ENCODE assay signal across 25 cellular contexts in the genomic region with DNA sequence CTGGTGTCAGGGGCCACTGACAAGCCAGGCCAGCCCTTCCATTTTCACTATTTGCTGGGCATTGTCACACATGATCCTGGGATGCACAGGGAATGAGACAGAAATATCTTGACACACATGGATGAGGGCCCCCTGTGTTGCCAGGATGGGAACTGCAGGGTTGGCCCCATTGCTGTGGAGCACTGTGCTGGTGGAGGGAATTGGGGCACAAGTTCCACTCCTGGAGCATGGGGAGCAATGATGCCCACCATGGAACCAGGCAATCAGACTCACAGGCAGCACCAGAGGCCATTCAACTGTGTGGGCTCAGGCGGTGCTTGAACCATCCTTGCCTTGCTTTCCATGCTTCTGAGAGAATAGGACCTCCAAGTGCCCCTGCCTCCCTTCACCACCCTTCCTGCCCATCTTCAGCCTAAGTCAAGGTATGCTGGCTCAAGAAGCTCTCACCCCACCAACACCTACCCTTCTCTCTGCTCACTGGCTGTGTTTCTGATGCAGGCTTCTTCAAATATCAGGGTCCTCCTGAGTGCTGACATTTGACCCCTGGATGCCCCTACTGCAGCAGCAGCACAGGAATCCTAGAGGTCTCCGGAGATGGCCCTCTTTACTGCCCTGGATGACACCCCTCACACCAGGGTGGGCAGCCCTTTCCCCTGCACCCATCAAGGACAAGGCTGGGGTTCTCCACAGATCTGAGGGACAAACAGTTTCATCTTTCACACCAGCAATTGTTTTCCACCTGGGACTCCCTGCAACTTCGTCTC. TPM values are rescaled to one million over a fixed set of nuclear protein-coding genes. Genes with fewer than 3 reads are reported as not detected.
DNase-seq lines count a peak whose midpoint lies in the region; ATAC-seq and TF ChIP-seq lines count a peak whose summit lies in the region.
"Had no signal": no experiment of that assay in that cellular context is flagged by ENCODE, and none has a peak within 500 bp of the region (broad histone marks: within the 10 kb centered on the region; RNA-seq: fewer than 3 reads in every experiment).

No MANE protein-coding gene starts in this region.

- no peak overlapping the region for H3K27ac ChIP-seq in HEK293 (ENCODE audit: extremely low read depth, low read depth, low read length)
- H3K27ac ChIP-seq: testis, uterus had no signal

- no peak for TF ChIP-seq CTCF in HEK293 (tag by site-specific recombination; IDR thresholded peaks at IDR 0.05)
- no peak for TF ChIP-seq CTCF in endothelial cell (IDR thresholded peaks at IDR 0.05; ENCODE audit: unreplicated experiment)

- no peak overlapping the region for H3K4me3 Mint-ChIP-seq in activated T-cell treated with anti-CD3 and anti-CD28 coated beads, Interleukin-2, amount 50 U/mL, for 4 hours
- peak overlapping the region; percentile 79 for H3K4me3 Mint-ChIP-seq in endothelial cell (ENCODE audit: unreplicated experiment)
- H3K4me3 Mint-ChIP-seq: activated CD4-positive, alpha-beta T cell treated with anti-CD3 and anti-CD28 coated beads, Interleukin-2, amount 10 ng/mL, durations not matched to agents 24 days and 14 days; activated T-cell treated with anti-CD3 and anti-CD28 coated beads, Interleukin-2, amount 50 U/mL, for 72 hours had no signal

- peaks cover 11% of the 10 kb centered on the region for H3K9me3 Mint-ChIP-seq in activated T-cell treated with anti-CD3 and anti-CD28 coated beads, Interleukin-2, amount 50 U/mL, for 4 hours
- no peaks in the 10 kb centered on the region for H3K9me3 Mint-ChIP-seq in endothelial cell (ENCODE audit: unreplicated experiment)

- H3K36me3 Mint-ChIP-seq in activated T-cell treated with anti-CD3 and anti-CD28 coated beads, Interleukin-2, amount 50 U/mL, for 4 hours (ENCODE audit: insufficient read depth): no peaks in the 10 kb centered on the region
- H3K36me3 Mint-ChIP-seq in endothelial cell (ENCODE audit: low read depth, unreplicated experiment): peaks cover 5% of the 10 kb centered on the region

- no peaks in the 10 kb centered on the region for H3K27me3 Mint-ChIP-seq in activated T-cell treated with anti-CD3 and anti-CD28 coated beads, Interleukin-2, amount 50 U/mL, for 4 hours (ENCODE audit: low read depth)
- peaks cover 13% of the 10 kb centered on the region for H3K27me3 Mint-ChIP-seq in endothelial cell (ENCODE audit: unreplicated experiment)

- no peaks in the 10 kb centered on the region for H3K36me3 ChIP-seq in HEK293 (ENCODE audit: control insufficient read depth in 2 of 2, insufficient read depth in 1 of 2, low read length in 2 of 2)
- H3K36me3 ChIP-seq: uterus had no signal

- POLR2A ChIA-PET in HEK293 (lab: Yijun Ruan, JAX): no interaction called here

- H3K4me1 ChIP-seq in HEK293 (ENCODE audit: control insufficient read depth, insufficient read depth, low read length): no peaks in the 10 kb centered on the region
- H3K4me1 ChIP-seq: uterus had no signal

- DNase-seq in activated T-cell treated with anti-CD3 and anti-CD28 coated beads, Interleukin-2, amount 50 U/mL, for 1 hour: peak; percentile 9
- DNase-seq in activated T-cell treated with anti-CD3 and anti-CD28 coated beads, Interleukin-2, amount 50 U/mL, for 4 hours: no peak
- DNase-seq in endothelial cell (ENCODE audit: low spot score) (no peak), sciatic nerve (ENCODE audit: low spot score) (peak; percentile 37), cortex of kidney (lab: John Stamatoyannopoulos, UW) (no peak), NCI-H226 (no peak), NCI-H748 treated with DMSO at 0.1 percent for 48 hours (lab: John Stamatoyannopoulos, UW) (no peak)
- DNase-seq: activated CD4-positive, alpha-beta T cell treated with anti-CD3 and anti-CD28 coated beads, Interleukin-2, amount 10 ng/mL, durations not matched to agents 24 days and 14 days; activated T-cell treated with anti-CD3 and anti-CD28 coated beads, Interleukin-2, amount 50 U/mL, for 72 hours; anterior cingulate cortex; NCI-H1092; NCI-H187; SIG-M5; testis had no signal

- CTCF ChIA-PET in HEK293 (lab: Yijun Ruan, JAX): interaction anchor here (0.7 kb wide), 1 partner anchor 199 kb away, joined by 4 read pairs; no protein-coding TSS in a partner anchor

- intact Hi-C loops in sciatic nerve (cut with DNase I): no loop called here

- peaks cover 2% of the 10 kb centered on the region for H3K4me1 Mint-ChIP-seq in activated T-cell treated with anti-CD3 and anti-CD28 coated beads, Interleukin-2, amount 50 U/mL, for 4 hours (ENCODE audit: low read depth)
- H3K4me1 Mint-ChIP-seq in endothelial cell (ENCODE audit: unreplicated experiment): peaks cover 10% of the 10 kb centered on the region
- H3K4me1 Mint-ChIP-seq: activated CD4-positive, alpha-beta T cell treated with anti-CD3 and anti-CD28 coated beads, Interleukin-2, amount 10 ng/mL, durations not matched to agents 24 days and 14 days had no signal

- no peak overlapping the region for H3K27ac Mint-ChIP-seq in endothelial cell (ENCODE audit: unreplicated experiment)
- H3K27ac Mint-ChIP-seq: activated CD4-positive, alpha-beta T cell treated with anti-CD3 and anti-CD28 coated beads, Interleukin-2, amount 10 ng/mL, durations not matched to agents 24 days and 14 days; activated naive CD4-positive, alpha-beta T cell treated with anti-CD3 and anti-CD28 coated beads, Interleukin-2, amount 50 U/mL, for 72 hours; activated T-cell treated with anti-CD3 and anti-CD28 coated beads, Interleukin-2, amount 50 U/mL, for 72 hours had no signal

- H3K4me3 ChIP-seq in HEK293 (ENCODE audit: low read depth, low read length): no peak overlapping the region
- H3K4me3 ChIP-seq: testis, uterus had no signal

- H3K9me3 ChIP-seq in HEK293 (ENCODE audit: control insufficient read depth, insufficient read depth, low read depth, low read length): no peaks in the 10 kb centered on the region
- H3K9me3 ChIP-seq: testis had no signal

- no peak for ATAC-seq in activated T-cell treated with anti-CD3 and anti-CD28 coated beads, Interleukin-2, amount 50 U/mL, for 4 hours
- no peak for ATAC-seq in sciatic nerve
- ATAC-seq: activated naive CD4-positive, alpha-beta T cell treated with anti-CD3 and anti-CD28 coated beads, Interleukin-2, amount 50 U/mL, for 72 hours; activated T-cell treated with anti-CD3 and anti-CD28 coated beads, Interleukin-2, amount 50 U/mL, for 72 hours; left ventricle myocardium superior; stimulated activated naive CD8-positive, alpha-beta T cell treated with anti-CD3 and anti-CD28 coated beads, Interleukin-15, Interleukin-2, amounts not matched to agents 100 U/mL and 50 U/mL, for 24 hours had no signal

TF ChIP-seq in HEK293, 187 proteins besides CTCF, POLR2A, EP300 and RAD21:
- TF ChIP-seq TRIM28 (IDR thresholded peaks at IDR 0.05; ENCODE audit: borderline replicate concordance, low read length): peak; percentile 17; the same call in 1 of the 2 replicates
- TF ChIP-seq, protein P1, sequence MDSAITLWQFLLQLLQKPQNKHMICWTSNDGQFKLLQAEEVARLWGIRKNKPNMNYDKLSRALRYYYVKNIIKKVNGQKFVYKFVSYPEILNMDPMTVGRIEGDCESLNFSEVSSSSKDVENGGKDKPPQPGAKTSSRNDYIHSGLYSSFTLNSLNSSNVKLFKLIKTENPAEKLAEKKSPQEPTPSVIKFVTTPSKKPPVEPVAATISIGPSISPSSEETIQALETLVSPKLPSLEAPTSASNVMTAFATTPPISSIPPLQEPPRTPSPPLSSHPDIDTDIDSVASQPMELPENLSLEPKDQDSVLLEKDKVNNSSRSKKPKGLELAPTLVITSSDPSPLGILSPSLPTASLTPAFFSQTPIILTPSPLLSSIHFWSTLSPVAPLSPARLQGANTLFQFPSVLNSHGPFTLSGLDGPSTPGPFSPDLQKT (IDR thresholded peaks at IDR 0.05; ENCODE audit: borderline replicate concordance, low read depth, low read length): no peak

RNA-seq across cellular contexts. Expression of gene ADRA2B, which starts 11.0 kb away (rescaled TPM):
- under 1 TPM; 0.40 to 0.57 (median 0.40) TPM for total RNA-seq in activated T-cell treated with anti-CD3 and anti-CD28 coated beads, Interleukin-2, amount 50 U/mL, for 4 hours
- total RNA-seq in endothelial cell (ENCODE audit: unreplicated experiment) (0.46 TPM), sciatic nerve (3.2 TPM)
- total RNA-seq: bronchial epithelial cell, myocyte, NCI-H460, pulmonary artery endothelial cell had no signal

RNA-seq across cellular contexts. Expression of gene ASTL, which starts 33.0 kb away (rescaled TPM):
- 1 to 10 TPM; 2.3 to 3.0 (median 2.8) TPM for total RNA-seq in activated T-cell treated with anti-CD3 and anti-CD28 coated beads, Interleukin-2, amount 50 U/mL, for 4 hours
- total RNA-seq in endothelial cell (ENCODE audit: unreplicated experiment) (not detected), sciatic nerve (0.31 TPM)
- total RNA-seq: bronchial epithelial cell; left ventricle myocardium superior; myocyte; NCI-H460; pulmonary artery endothelial cell; skeletal muscle tissue; T-helper 2 cell treated with Interferon-gamma antibody and Interleukin-4, amounts not matched to agents 100 ng/mL and 5 ng/mL, for 36 hours; uterus had no signal

RNA-seq across cellular contexts. Expression of gene DUSP2, which starts 39.9 kb away (rescaled TPM):
- total RNA-seq in activated T-cell treated with anti-CD3 and anti-CD28 coated beads, Interleukin-2, amount 50 U/mL, for 4 hours: 100 to 1,000 TPM; 365 to 525 (median 419) TPM
- not detected for total RNA-seq in endothelial cell (ENCODE audit: unreplicated experiment)
- total RNA-seq in sciatic nerve: 7.3 TPM

Comparison
In these comparisons a context has a peak if more than half of its experiments do, and no peak if none do; other contexts are left out.
1. DNase-seq: peak in activated T-cell treated with anti-CD3 and anti-CD28 coated beads, Interleukin-2, amount 50 U/mL, for 1 hour (single experiment) and sciatic nerve (single experiment); none in activated T-cell treated with anti-CD3 and anti-CD28 coated beads, Interleukin-2, amount 50 U/mL, for 4 hours (single experiment), endothelial cell (single experiment), cortex of kidney (single experiment), NCI-H226 (single experiment) and NCI-H748 treated with DMSO at 0.1 percent for 48 hours (single experiment).
2. RNA of gene DUSP2, which starts 39.9 kb away (total RNA-seq): 365 to 525 TPM in activated T-cell treated with anti-CD3 and anti-CD28 coated beads, Interleukin-2, amount 50 U/mL, for 4 hours; 7.3 TPM in sciatic nerve (single experiment) and not detected in endothelial cell (single experiment); every median in the first group is over 10 times any median in the second.